In genomic region chr7:41821521-41822213, GRCh38 we compare ENCODE assay signal across 2 cellular contexts.
TF ChIP-seq lines count a peak whose summit lies in the region.

No MANE protein-coding gene starts in this region.

TF ChIP-seq in SK-N-SH, 30 proteins besides CTCF, POLR2A, EP300 and RAD21 (continued from another document):
- TF ChIP-seq FOSL2 (IDR thresholded peaks at IDR 0.05; ENCODE audit: borderline replicate concordance, low read depth) (no peak), REST (IDR thresholded peaks at IDR 0.05; ENCODE audit: low read depth, low read length) (no peak), ELF1 (IDR thresholded peaks at IDR 0.05) (no peak)

TF ChIP-seq in WTC11, 78 proteins besides CTCF, POLR2A, EP300 and RAD21 (continued from another document):
- no peak for TF ChIP-seq STAT6 (CRISPR knock-in tag; conservative IDR thresholded peaks at IDR 0.05; ENCODE audit: low read depth)
- no peak for TF ChIP-seq NR2C2 (CRISPR knock-in tag; IDR thresholded peaks at IDR 0.05)
- TF ChIP-seq SP1 (CRISPR knock-in tag; conservative IDR thresholded peaks at IDR 0.05), result no peak
- TF ChIP-seq ZBTB43 (CRISPR knock-in tag; IDR thresholded peaks at IDR 0.05), result no peak
- TF ChIP-seq ATF3 (CRISPR knock-in tag; conservative IDR thresholded peaks at IDR 0.05), result no peak
- TF ChIP-seq MXD4 (CRISPR knock-in tag; IDR thresholded peaks at IDR 0.05; ENCODE audit: borderline replicate concordance), result no peak
